ENCODE assay signal across 1 cellular context in the genomic region with DNA sequence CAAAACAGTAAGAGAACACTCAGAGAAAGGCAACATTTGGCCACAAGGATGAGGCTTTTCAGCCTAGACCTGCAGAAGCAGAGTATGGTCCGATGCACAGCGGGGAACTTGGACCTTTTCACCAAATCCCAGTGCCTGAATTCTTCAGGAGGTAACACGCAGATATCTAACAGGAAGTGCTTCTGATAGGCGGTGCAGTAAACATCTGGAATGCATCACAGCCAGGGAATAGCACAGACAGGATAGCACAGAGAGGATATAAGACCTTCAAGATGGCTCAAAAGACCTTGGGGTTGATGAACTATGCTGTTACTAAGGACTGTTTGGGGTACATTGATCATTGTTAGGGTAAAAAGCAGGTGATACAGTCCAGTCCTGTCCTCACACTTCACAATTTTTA.
TF ChIP-seq lines count a peak whose summit lies in the region.

No MANE protein-coding gene starts in this region.

TF ChIP-seq in IMR-90, 13 proteins besides CTCF, POLR2A, EP300 and RAD21 (continued from another document):
- no peak for TF ChIP-seq RCOR1 (IDR thresholded peaks at IDR 0.05; ENCODE audit: insufficient replicate concordance, low read length)
- TF ChIP-seq SMC3 (IDR thresholded peaks at IDR 0.05; ENCODE audit: low read depth, low read length), result no peak
- no peak for TF ChIP-seq MXI1 (IDR thresholded peaks at IDR 0.05; ENCODE audit: borderline replicate concordance, low read depth, low read length)
- TF ChIP-seq BHLHE40 (IDR thresholded peaks at IDR 0.05; ENCODE audit: low read depth, low read length), result no peak
- TF ChIP-seq RFX5 (IDR thresholded peaks at IDR 0.05; ENCODE audit: low read depth, low read length), result no peak
- no peak for TF ChIP-seq CHD1 (IDR thresholded peaks at IDR 0.05; ENCODE audit: low read depth, low read length)
